8 cellular contexts compared by ENCODE assay signal in genomic region chr15:57861039-57861638, GRCh38.
DNase-seq lines count a peak whose midpoint lies in the region; ATAC-seq and TF ChIP-seq lines count a peak whose summit lies in the region.

No MANE protein-coding gene starts in this region.

- no peak overlapping the region for H3K4me3 ChIP-seq in Peyer's patch
- no peak overlapping the region for H3K4me3 ChIP-seq in choroid plexus epithelial cell (ENCODE audit: low read depth, low read length)
- H3K4me3 ChIP-seq in right lobe of liver = no peak overlapping the region
- H3K4me3 ChIP-seq in upper lobe of right lung = no peak overlapping the region

- DNase-seq in NCI-H187 (lab: John Stamatoyannopoulos, UW) (peak; percentile 3 to 4), NCI-H187 treated with DMSO at 0.1 percent for 48 hours (lab: John Stamatoyannopoulos, UW) (no peak), HuH-7.5 (ENCODE audit: low spot score) (peak; percentile 13), Peyer's patch (peak in 1 of 3 donors; percentile 61), choroid plexus epithelial cell (ENCODE audit: low read depth) (peak; percentile 85), right lobe of liver (no peak), upper lobe of right lung (no peak)

- H3K4me1 ChIP-seq in Peyer's patch (no peaks in the 10 kb centered on the region), right lobe of liver (no peaks in the 10 kb centered on the region), upper lobe of right lung (no peaks in the 10 kb centered on the region)

- H3K27ac ChIP-seq in Peyer's patch (no peak overlapping the region), right lobe of liver (no peak overlapping the region), upper lobe of right lung (no peak overlapping the region)

- H3K27me3 ChIP-seq in Peyer's patch (no peaks in the 10 kb centered on the region), right lobe of liver (no peaks in the 10 kb centered on the region), upper lobe of right lung (no peaks in the 10 kb centered on the region)

- H3K36me3 ChIP-seq in Peyer's patch (no peaks in the 10 kb centered on the region), right lobe of liver (no peaks in the 10 kb centered on the region), upper lobe of right lung (no peaks in the 10 kb centered on the region)

- TF ChIP-seq POLR2A in Peyer's patch (IDR thresholded peaks at IDR 0.05) (no peak), right lobe of liver (IDR thresholded peaks at IDR 0.05) (no peak)

- WGBS in right lobe of liver (ENCODE audit: insufficient coverage, low coverage, low lambda C conversion rate, missing lambda C conversion rate) = 6% methylated on average over 6 of the region's 6 CpGs

- H3K9me3 ChIP-seq in Peyer's patch (no peaks in the 10 kb centered on the region), right lobe of liver (no peaks in the 10 kb centered on the region), upper lobe of right lung (no peaks in the 10 kb centered on the region)

- intact Hi-C loops in right lobe of liver (cut with DNase I) = loop anchor here in 1 of 2 donors (10.0 kb wide), 1 partner anchor 204 kb away; the partner anchor contains the start of gene ALDH1A2
- intact Hi-C loops in upper lobe of right lung (cut with DNase I) = loop anchor here (5.0 kb wide), 1 partner anchor 109 kb away; no protein-coding TSS in a partner anchor

- ATAC-seq in right lobe of liver = peak; percentile 52 to 77 (median 72)
- ATAC-seq in upper lobe of right lung = peak; percentile 74
- no peak for ATAC-seq in GM18873 (IDR thresholded peaks at IDR 0.05; ENCODE audit: low FRiP score, unreplicated experiment)

- TF ChIP-seq CTCF in Peyer's patch (IDR thresholded peaks at IDR 0.05) (peak; percentile 60 to 89 (median 85)), choroid plexus epithelial cell (conservative IDR thresholded peaks at IDR 0.05; ENCODE audit: low read depth, low read length) (peak; percentile 74), right lobe of liver (IDR thresholded peaks at IDR 0.05) (peak; percentile 84 to 90 (median 89)), upper lobe of right lung (IDR thresholded peaks at IDR 0.05) (peak; percentile 90)

Comparison
In these comparisons a context has a peak if more than half of its experiments do, and no peak if none do; other contexts are left out.
1. DNase-seq: peak in NCI-H187 (2 of 2), HuH-7.5 (single experiment) and choroid plexus epithelial cell (single experiment); none in NCI-H187 treated with DMSO at 0.1 percent for 48 hours (single experiment), right lobe of liver (0 of 3) and upper lobe of right lung (single experiment).
2. Peak in every context shown above with its lines, with median percentiles within 50 percentile points of each other: CTCF ChIP-seq.